In the genomic region with DNA sequence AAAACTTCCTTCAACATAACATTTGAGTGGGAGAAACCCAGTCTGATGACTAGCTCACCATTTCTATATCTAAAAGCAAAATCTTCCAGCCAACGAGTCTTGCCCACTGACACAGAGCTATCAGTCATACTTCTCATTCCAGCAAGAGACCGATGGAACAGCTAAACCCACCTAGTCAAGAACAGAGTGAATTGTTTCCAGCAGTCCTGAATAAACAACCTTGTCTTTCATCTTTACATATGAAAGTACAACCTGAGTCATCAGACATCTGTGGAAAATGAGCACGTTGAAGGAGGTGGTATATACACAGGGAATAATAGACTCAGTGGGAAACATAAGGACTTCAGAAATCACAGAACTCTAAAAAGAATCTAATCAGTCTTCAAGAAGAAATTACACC, we compare ENCODE assay signal across 20 cellular contexts. TPM values are rescaled to one million over a fixed set of nuclear protein-coding genes. Genes with fewer than 3 reads are reported as not detected.
"Had no signal": no experiment of that assay in that cellular context is flagged by ENCODE, and none has a peak within 500 bp of the region (broad histone marks: within the 10 kb centered on the region; RNA-seq: fewer than 3 reads in every experiment).

No MANE protein-coding gene starts in this region.

- DNase-seq: esophagus squamous epithelium; foreskin fibroblast; kidney; left colon; left ventricle myocardium superior; mesenchymal stem cell; midbrain; occipital lobe; pancreas; right cardiac atrium; stimulated activated CD4-positive, alpha-beta T cell treated with anti-CD3 and anti-CD28 coated beads, Interleukin-4, amount 100 ng/mL, for 1 hour; stimulated activated naive B cell treated with anti-CD40 and anti-IgM and Interleukin-4, amounts not matched to agents 10 μg/mL and 1 μg/mL and 100 μg/mL, for 72 hours; stimulated activated naive CD8-positive, alpha-beta T cell treated with anti-CD3 and anti-CD28 coated beads, Interleukin-15, amount 100 ng/mL, for 72 hours; testis; upper lobe of right lung had no signal

- FAIRE-seq: kidney, pancreas had no signal

- ATAC-seq: gastroesophageal sphincter; left colon; left ventricle myocardium superior; natural killer cell treated with Interleukin-12 subunit alpha and Interleukin-12 subunit beta and Interleukin-15 and Interleukin-18, amount 100 ng/mL, for 72 hours; pancreas; right cardiac atrium; stimulated activated naive B cell treated with anti-CD40 and anti-IgM and Interleukin-4, amounts not matched to agents 10 μg/mL and 1 μg/mL and 100 μg/mL, for 72 hours; stimulated activated naive CD8-positive, alpha-beta T cell treated with anti-CD3 and anti-CD28 coated beads, Interleukin-15, amount 100 ng/mL, for 72 hours; upper lobe of right lung had no signal

RNA-seq across cellular contexts. Expression of a gene that starts 23.8 kb away (rescaled TPM):
- total RNA-seq: epithelial cell of proximal tubule; esophagus squamous epithelium; kidney; left ventricle myocardium superior; natural killer cell treated with Interleukin-12 subunit alpha and Interleukin-12 subunit beta and Interleukin-15 and Interleukin-18, amount 100 ng/mL, for 72 hours; progenitor cell of endocrine pancreas; right cardiac atrium; tibial nerve; upper lobe of right lung had no signal
